20 cellular contexts compared by ENCODE assay signal in genomic region chr10:124472071-124472470, GRCh38. TPM values are rescaled to one million over a fixed set of nuclear protein-coding genes. Genes with fewer than 3 reads are reported as not detected.
DNase-seq lines count a peak whose midpoint lies in the region; ATAC-seq and TF ChIP-seq lines count a peak whose summit lies in the region.
"Had no signal": no experiment of that assay in that cellular context is flagged by ENCODE, and none has a peak within 500 bp of the region (broad histone marks: within the 10 kb centered on the region; RNA-seq: fewer than 3 reads in every experiment).

No MANE protein-coding gene starts in this region.

- no peaks in the 10 kb centered on the region for H3K36me3 ChIP-seq in left ventricle myocardium inferior

- no peaks in the 10 kb centered on the region for H3K79me1 ChIP-seq in H9 (ENCODE audit: insufficient read depth, low read depth, low read length, poor library complexity, severe bottlenecking)

- H2BK120ac ChIP-seq in H9 (ENCODE audit: low read depth, low read length, poor library complexity, severe bottlenecking) = no peak overlapping the region

- no peak overlapping the region for H3K4me3 ChIP-seq in left ventricle myocardium inferior
- H3K4me3 ChIP-seq: PC-9 had no signal

- peak; percentile 35 for ATAC-seq in activated CD8-positive, alpha-beta T cell treated with anti-CD3 and anti-CD28 coated beads for 36 hours
- peak; percentile 23 to 35 for ATAC-seq in naive thymus-derived CD8-positive, alpha-beta T cell
- ATAC-seq in activated CD8-positive, alpha-beta memory T cell treated with anti-CD3 and anti-CD28 coated beads, Interleukin-2, amount 10 ng/mL, durations not matched to agents 7 days and 5 days = no peak
- ATAC-seq: HepG2 had no signal

- H2BK12ac ChIP-seq in H9 (ENCODE audit: insufficient read length, low read depth, low read length) = no peak overlapping the region

- peaks cover 9% of the 10 kb centered on the region for H3K27me3 Mint-ChIP-seq in H9 (ENCODE audit: low read depth)
- no peaks in the 10 kb centered on the region for H3K27me3 Mint-ChIP-seq in activated CD8-positive, alpha-beta T cell treated with anti-CD3 and anti-CD28 coated beads for 36 hours
- no peaks in the 10 kb centered on the region for H3K27me3 Mint-ChIP-seq in naive thymus-derived CD8-positive, alpha-beta T cell
- no peaks in the 10 kb centered on the region for H3K27me3 Mint-ChIP-seq in activated CD8-positive, alpha-beta memory T cell treated with anti-CD3 and anti-CD28 coated beads, Interleukin-2, amount 10 ng/mL, durations not matched to agents 7 days and 5 days

- no peak overlapping the region for H2AFZ ChIP-seq in H9 (ENCODE audit: low read length)
- H2AFZ ChIP-seq: PC-9 had no signal

- H2BK20ac ChIP-seq in H9 (ENCODE audit: low read depth, low read length, poor library complexity, severe bottlenecking) = no peak overlapping the region

- H3K18ac ChIP-seq in H9 (ENCODE audit: insufficient read length, low read depth, low read length) = no peak overlapping the region

- no peaks in the 10 kb centered on the region for H3K9me3 Mint-ChIP-seq in H9
- no peaks in the 10 kb centered on the region for H3K9me3 Mint-ChIP-seq in activated CD8-positive, alpha-beta T cell treated with anti-CD3 and anti-CD28 coated beads for 36 hours
- no peaks in the 10 kb centered on the region for H3K9me3 Mint-ChIP-seq in naive thymus-derived CD8-positive, alpha-beta T cell
- H3K9me3 Mint-ChIP-seq in activated CD8-positive, alpha-beta memory T cell treated with anti-CD3 and anti-CD28 coated beads, Interleukin-2, amount 10 ng/mL, durations not matched to agents 7 days and 5 days (ENCODE audit: low read depth) = no peaks in the 10 kb centered on the region

- H3K23ac ChIP-seq in H9 (ENCODE audit: insufficient read length, low read depth, low read length) = no peak overlapping the region

- H3K36me3 Mint-ChIP-seq in H9 (ENCODE audit: insufficient read depth in 1 of 3, low read depth in 3 of 3) = no peaks in the 10 kb centered on the region
- H3K36me3 Mint-ChIP-seq in activated CD8-positive, alpha-beta T cell treated with anti-CD3 and anti-CD28 coated beads for 36 hours (ENCODE audit: low read depth) = no peaks in the 10 kb centered on the region
- H3K36me3 Mint-ChIP-seq in naive thymus-derived CD8-positive, alpha-beta T cell = peaks cover 0 to 5% (median 0%) of the 10 kb centered on the region in 3 donors
- H3K36me3 Mint-ChIP-seq in activated CD8-positive, alpha-beta memory T cell treated with anti-CD3 and anti-CD28 coated beads, Interleukin-2, amount 10 ng/mL, durations not matched to agents 7 days and 5 days = no peaks in the 10 kb centered on the region

- intact Hi-C loops in activated CD8-positive, alpha-beta T cell treated with anti-CD3 and anti-CD28 coated beads for 36 hours (cut with micrococcal nuclease) = no loop called here
- intact Hi-C loops in left ventricle myocardium inferior (cut with micrococcal nuclease) = no loop called here

- peaks cover 3% of the 10 kb centered on the region for H4K20me1 ChIP-seq in H9 (ENCODE audit: control insufficient read depth, insufficient read depth, insufficient read length)

- H3K4ac ChIP-seq in H9 (ENCODE audit: low read depth, low read length) = no peak overlapping the region

- H3K27ac ChIP-seq in H9 (ENCODE audit: insufficient read length, low read depth, low read length) = no peak overlapping the region
- no peak overlapping the region for H3K27ac ChIP-seq in left ventricle myocardium inferior (replicated peaks)
- H3K27ac ChIP-seq: 22Rv1, C4-2B, PC-9 had no signal

- peak; percentile 21 for DNase-seq in NOMO-1 treated with DMSO at 0.1 percent for 48 hours (lab: John Stamatoyannopoulos, UW; ENCODE audit: unreplicated experiment)
- no peak for DNase-seq in NOMO-1 treated with dmso at 0.1 percent for 144 hours (lab: John Stamatoyannopoulos, UW; ENCODE audit: unreplicated experiment)
- no peak for DNase-seq in H9
- DNase-seq in activated CD8-positive, alpha-beta T cell treated with anti-CD3 and anti-CD28 coated beads for 36 hours = peak; percentile 35
- no peak for DNase-seq in naive thymus-derived CD8-positive, alpha-beta T cell
- DNase-seq in occipital lobe (lab: John Stamatoyannopoulos, UW) = no peak
- DNase-seq in left ventricle myocardium inferior = no peak
- DNase-seq in activated CD8-positive, alpha-beta memory T cell treated with anti-CD3 and anti-CD28 coated beads, Interleukin-2, amount 10 ng/mL, durations not matched to agents 7 days and 5 days = no peak
- DNase-seq: AML-193, DMS79 treated with DMSO at 0.1 percent for 48 hours, GOT3, NCI-H1105 treated with DMSO at 0.1 percent for 48 hours, NCI-H1694 treated with DMSO at 0.1 percent for 48 hours, NCI-H2107, NCI-H510A, NCI-H774, PC-9 had no signal

- H3K14ac ChIP-seq in H9 (ENCODE audit: insufficient read depth, low read length) = no peak overlapping the region

- no peak overlapping the region for H2BK15ac ChIP-seq in H9 (ENCODE audit: low read depth, low read length)

- CTCF ChIA-PET in activated CD8-positive, alpha-beta T cell treated with anti-CD3 and anti-CD28 coated beads for 36 hours (lab: Charles Lee) = interaction anchor here (3.1 kb wide), 1 partner anchor 10 kb away, joined by 10 read pairs; the partner anchor contains the start of gene LHPP
- CTCF ChIA-PET in activated CD8-positive, alpha-beta memory T cell treated with anti-CD3 and anti-CD28 coated beads, Interleukin-2, amount 10 ng/mL, durations not matched to agents 7 days and 5 days (lab: Charles Lee) = no interaction called here

- no peak overlapping the region for H2AK5ac ChIP-seq in H9 (ENCODE audit: insufficient read length, low read length)

- no peak overlapping the region for H3K9ac ChIP-seq in H9 (ENCODE audit: extremely low read depth, insufficient read length, low read length)

- H3K4me1 ChIP-seq in H9 (ENCODE audit: insufficient read depth, low read length) = peaks cover 8% of the 10 kb centered on the region; the same call in 1 of the 2 replicates
- no peaks in the 10 kb centered on the region for H3K4me1 ChIP-seq in left ventricle myocardium inferior

- TF ChIP-seq CTCF in H9 (conservative IDR thresholded peaks at IDR 0.05) (no peak), left ventricle myocardium inferior (IDR thresholded peaks at IDR 0.05; ENCODE audit: borderline replicate concordance) (no peak)
- TF ChIP-seq CTCF in activated CD8-positive, alpha-beta T cell treated with anti-CD3 and anti-CD28 coated beads for 36 hours (IDR thresholded peaks at IDR 0.05) = no peak

- no CpG with 5 or more reads among the region's 6 CpGs for WGBS in H9 (ENCODE audit: extremely low coverage, insufficient read length, low lambda C conversion rate)

- peak overlapping the region in 2 of 3 experiments; percentile 2 to 17; a peak in 2 of 7 replicates for H3K27ac Mint-ChIP-seq in H9
- H3K27ac Mint-ChIP-seq in activated CD8-positive, alpha-beta T cell treated with anti-CD3 and anti-CD28 coated beads for 36 hours = no peak overlapping the region
- peak overlapping the region in 1 of 10 donors; percentile 31 for H3K27ac Mint-ChIP-seq in naive thymus-derived CD8-positive, alpha-beta T cell
- H3K27ac Mint-ChIP-seq in activated CD8-positive, alpha-beta memory T cell treated with anti-CD3 and anti-CD28 coated beads, Interleukin-2, amount 10 ng/mL, durations not matched to agents 7 days and 5 days = no peak overlapping the region

- H3K56ac ChIP-seq in H9 (ENCODE audit: insufficient read length, low read depth, low read length) = no peak overlapping the region

- no peak overlapping the region for H4K8ac ChIP-seq in H9 (replicated peaks; ENCODE audit: insufficient read length, low read depth, low read length)

- H2BK5ac ChIP-seq in H9 (ENCODE audit: insufficient read length, low read length) = no peak overlapping the region

- no peak overlapping the region for H4K5ac ChIP-seq in H9 (ENCODE audit: insufficient read length, low read depth, low read length)

- H3K9me3 ChIP-seq in H9 (ENCODE audit: control insufficient read depth, low read depth, low read length) = no peaks in the 10 kb centered on the region
- H3K9me3 ChIP-seq in left ventricle myocardium inferior (replicated peaks) = no peaks in the 10 kb centered on the region

- POLR2A ChIA-PET in activated CD8-positive, alpha-beta T cell treated with anti-CD3 and anti-CD28 coated beads for 36 hours (lab: Charles Lee) = interaction anchor here (0.9 kb wide), 1 partner anchor 11 kb away, joined by 3 read pairs; the partner anchor contains the start of gene LHPP
- POLR2A ChIA-PET in naive thymus-derived CD8-positive, alpha-beta T cell (lab: Charles Lee) = interaction anchor here (1.2 kb wide), 1 partner anchor 10 kb away, joined by 5 read pairs; the partner anchor contains the start of gene LHPP

- H3T11ph ChIP-seq in H9 (ENCODE audit: low read length) = no peak overlapping the region

- H3K79me2 ChIP-seq in H9 (ENCODE audit: insufficient read depth, low read length) = no peaks in the 10 kb centered on the region

- H3K4me2 ChIP-seq in H9 (ENCODE audit: insufficient read depth, insufficient read length, low read length) = no peak overlapping the region
- H3K4me2 ChIP-seq: PC-9 had no signal

- peaks cover 47% of the 10 kb centered on the region in 2 experiments for H3K4me1 Mint-ChIP-seq in H9
- H3K4me1 Mint-ChIP-seq in activated CD8-positive, alpha-beta T cell treated with anti-CD3 and anti-CD28 coated beads for 36 hours (ENCODE audit: low read depth) = peaks cover 13% of the 10 kb centered on the region
- H3K4me1 Mint-ChIP-seq in naive thymus-derived CD8-positive, alpha-beta T cell = peaks cover 7 to 29% (median 8%) of the 10 kb centered on the region in 4 donors
- H3K4me1 Mint-ChIP-seq in activated CD8-positive, alpha-beta memory T cell treated with anti-CD3 and anti-CD28 coated beads, Interleukin-2, amount 10 ng/mL, durations not matched to agents 7 days and 5 days = peaks cover 1% of the 10 kb centered on the region

- no peak overlapping the region for H3K4me3 Mint-ChIP-seq in H9
- no peak overlapping the region for H3K4me3 Mint-ChIP-seq in activated CD8-positive, alpha-beta T cell treated with anti-CD3 and anti-CD28 coated beads for 36 hours
- no peak overlapping the region for H3K4me3 Mint-ChIP-seq in naive thymus-derived CD8-positive, alpha-beta T cell
- H3K4me3 Mint-ChIP-seq in activated CD8-positive, alpha-beta memory T cell treated with anti-CD3 and anti-CD28 coated beads, Interleukin-2, amount 10 ng/mL, durations not matched to agents 7 days and 5 days = no peak overlapping the region

- no peaks in the 10 kb centered on the region for H3K23me2 ChIP-seq in H9 (ENCODE audit: insufficient read length, low read depth, low read length, poor library complexity, severe bottlenecking)

- no peak overlapping the region for H4K91ac ChIP-seq in H9 (ENCODE audit: insufficient read length, low read depth, low read length)

- no peaks in the 10 kb centered on the region for H3K27me3 ChIP-seq in H9 (ENCODE audit: insufficient read depth, low read length)
- no peaks in the 10 kb centered on the region for H3K27me3 ChIP-seq in left ventricle myocardium inferior (ENCODE audit: low read depth)

RNA-seq across cellular contexts. Expression of gene LHPP, which starts 10.4 kb away (rescaled TPM):
- total RNA-seq in H9 (2021) = 25.1 and 29.6 TPM in 2 replicates
- 10 to 100 TPM; 11.1 to 15.1 TPM for total RNA-seq in activated CD8-positive, alpha-beta T cell treated with anti-CD3 and anti-CD28 coated beads for 36 hours
- 10 to 100 TPM; 26.5 to 27.4 TPM for total RNA-seq in naive thymus-derived CD8-positive, alpha-beta T cell
- 10 to 100 TPM; 18.1 to 23.3 (median 21.5) TPM for polyA plus RNA-seq in naive thymus-derived CD8-positive, alpha-beta T cell
- total RNA-seq in occipital lobe = 9.7 TPM
- total RNA-seq in left ventricle myocardium inferior = 7.6 TPM
- total RNA-seq in activated CD8-positive, alpha-beta memory T cell treated with anti-CD3 and anti-CD28 coated beads, Interleukin-2, amount 10 ng/mL, durations not matched to agents 7 days and 5 days = 10 to 100 TPM; 10.6 to 16.7 TPM

RNA-seq across cellular contexts. Expression of gene NKX1-2, which starts 22.2 kb away (rescaled TPM):
- 14.9 and 15.3 TPM in 2 replicates for total RNA-seq in H9 (2021)
- not detected for total RNA-seq in activated CD8-positive, alpha-beta T cell treated with anti-CD3 and anti-CD28 coated beads for 36 hours
- not detected for total RNA-seq in naive thymus-derived CD8-positive, alpha-beta T cell
- not detected for polyA plus RNA-seq in naive thymus-derived CD8-positive, alpha-beta T cell
- 0.47 TPM for total RNA-seq in occipital lobe
- total RNA-seq in left ventricle myocardium inferior = not detected
- total RNA-seq in activated CD8-positive, alpha-beta memory T cell treated with anti-CD3 and anti-CD28 coated beads, Interleukin-2, amount 10 ng/mL, durations not matched to agents 7 days and 5 days = not detected
- total RNA-seq: HepG2 had no signal
- polyA plus RNA-seq: HepG2 had no signal

RNA-seq across cellular contexts. Expression of gene OAT, which starts 53.3 kb away (rescaled TPM):
- 65.2 and 67.9 TPM in 2 replicates for total RNA-seq in H9 (2021)
- total RNA-seq in activated CD8-positive, alpha-beta T cell treated with anti-CD3 and anti-CD28 coated beads for 36 hours = 10 to 100 TPM; 40.2 to 44.3 TPM
- total RNA-seq in naive thymus-derived CD8-positive, alpha-beta T cell = 10 to 100 TPM; 47.1 to 47.2 TPM
- polyA plus RNA-seq in naive thymus-derived CD8-positive, alpha-beta T cell = 10 to 100 TPM; 67.9 to 91.5 (median 81.1) TPM
- 143 TPM for total RNA-seq in occipital lobe
- 24.3 TPM for total RNA-seq in left ventricle myocardium inferior
- total RNA-seq in activated CD8-positive, alpha-beta memory T cell treated with anti-CD3 and anti-CD28 coated beads, Interleukin-2, amount 10 ng/mL, durations not matched to agents 7 days and 5 days = 10 to 100 TPM; 18.7 to 32.3 TPM

Comparison
In these comparisons a context has a peak if more than half of its experiments do, and no peak if none do; other contexts are left out.
1. DNase-seq: peak in NOMO-1 treated with DMSO at 0.1 percent for 48 hours (single experiment) and activated CD8-positive, alpha-beta T cell treated with anti-CD3 and anti-CD28 coated beads for 36 hours (single experiment); none in NOMO-1 treated with dmso at 0.1 percent for 144 hours (single experiment), H9 (single experiment), naive thymus-derived CD8-positive, alpha-beta T cell (0 of 10), occipital lobe (single experiment), left ventricle myocardium inferior (single experiment) and activated CD8-positive, alpha-beta memory T cell treated with anti-CD3 and anti-CD28 coated beads, Interleukin-2, amount 10 ng/mL, durations not matched to agents 7 days and 5 days (single experiment).
2. H3K27ac Mint-ChIP-seq: peak in H9 (2 of 3); none in activated CD8-positive, alpha-beta T cell treated with anti-CD3 and anti-CD28 coated beads for 36 hours (single experiment) and activated CD8-positive, alpha-beta memory T cell treated with anti-CD3 and anti-CD28 coated beads, Interleukin-2, amount 10 ng/mL, durations not matched to agents 7 days and 5 days (single experiment).
3. RNA of gene NKX1-2, which starts 22.2 kb away (total RNA-seq): 14.9 to 15.3 TPM in H9; 0.47 TPM in occipital lobe (single experiment), not detected in activated CD8-positive, alpha-beta T cell treated with anti-CD3 and anti-CD28 coated beads for 36 hours, not detected in naive thymus-derived CD8-positive, alpha-beta T cell, not detected in left ventricle myocardium inferior (single experiment) and not detected in activated CD8-positive, alpha-beta memory T cell treated with anti-CD3 and anti-CD28 coated beads, Interleukin-2, amount 10 ng/mL, durations not matched to agents 7 days and 5 days; every median in the first group is over 10 times any median in the second.